22 cellular contexts compared by ENCODE assay signal in the genomic region with DNA sequence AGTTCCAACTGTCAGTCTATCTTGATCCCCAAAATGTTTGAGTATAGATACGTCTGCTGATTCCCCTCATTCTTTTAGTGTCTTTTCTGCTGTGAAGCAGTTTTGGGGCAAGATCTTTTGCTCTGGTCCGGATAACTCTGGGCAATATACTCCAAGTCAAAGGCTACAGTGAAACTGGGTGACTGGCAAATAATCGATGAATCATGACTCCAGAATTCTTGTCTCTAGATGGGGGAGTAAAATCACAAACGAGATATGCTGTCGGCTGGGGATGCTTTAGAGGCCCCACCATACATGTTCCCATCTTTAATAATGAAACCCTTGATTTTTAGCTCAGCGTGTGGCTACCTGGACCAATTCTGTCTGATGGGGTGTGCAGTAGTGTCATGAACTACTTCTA.
DNase-seq lines count a peak whose midpoint lies in the region; ATAC-seq, FAIRE-seq and TF ChIP-seq lines count a peak whose summit lies in the region.
"Had no signal": no experiment of that assay in that cellular context is flagged by ENCODE, and none has a peak within 500 bp of the region (broad histone marks: within the 10 kb centered on the region; RNA-seq: fewer than 3 reads in every experiment).

No MANE protein-coding gene starts in this region.

- H3K36me3 ChIP-seq in liver (ENCODE audit: control insufficient read depth in 4 of 4, insufficient read depth in 3 of 4, low read depth in 1 of 4, low read length in 3 of 4) (no peaks in the 10 kb centered on the region), HepG2 (replicated peaks in 1 of 2; ENCODE audit: control insufficient read depth in 1 of 2, insufficient read depth in 2 of 2, low read length in 2 of 2) (no peaks in the 10 kb centered on the region), brain microvascular endothelial cell (replicated peaks) (no peaks in the 10 kb centered on the region), osteoblast (ENCODE audit: insufficient read depth, low read length) (no peaks in the 10 kb centered on the region), vagina (no peaks in the 10 kb centered on the region), kidney (ENCODE audit: control insufficient read depth in 1 of 2, insufficient read depth in 2 of 2, low read length in 2 of 2) (no peaks in the 10 kb centered on the region)

- H3K27ac ChIP-seq in liver (ENCODE audit: low read depth in 1 of 2, low read length in 2 of 2) = no peak overlapping the region
- no peak overlapping the region for H3K27ac ChIP-seq in HepG2 (ENCODE audit: extremely low read length, insufficient read depth, low read length)
- peak overlapping the region; percentile 86 for H3K27ac ChIP-seq in brain microvascular endothelial cell
- peak overlapping the region; percentile 98 for H3K27ac ChIP-seq in osteoblast (ENCODE audit: low read depth, low read length)
- H3K27ac ChIP-seq in vagina = peak overlapping the region; percentile 0
- H3K27ac ChIP-seq in kidney (ENCODE audit: low read depth in 2 of 2, low read length in 2 of 2) = peak overlapping the region in 1 of 2 donors; percentile 54
- H3K27ac ChIP-seq: HL-60 had no signal

- in situ Hi-C loops in HepG2 (cut with HindIII; ENCODE audit: extremely low pct_ligation_motif_present, low pct_unique_long_range_greater_than_20kb) = no loop called here
- in situ Hi-C loops in brain microvascular endothelial cell (cut with HindIII; ENCODE audit: low pct_ligation_motif_present, low sequenced_read_pairs) = no loop called here

- TF ChIP-seq RAD21 in liver (IDR thresholded peaks at IDR 0.05) = no peak
- TF ChIP-seq RAD21 in HepG2 (CRISPR knock-in tag; IDR thresholded peaks at IDR 0.05) = no peak

- H2AFZ ChIP-seq in HepG2 (ENCODE audit: low read length) (no peak overlapping the region), osteoblast (ENCODE audit: low read length) (peak overlapping the region; percentile 9)

- H3K9ac ChIP-seq in liver (ENCODE audit: low read depth in 1 of 2, low read length in 2 of 2) (no peak overlapping the region), HepG2 (ENCODE audit: insufficient read depth, low read depth, low read length) (no peak overlapping the region), kidney (ENCODE audit: low read length in 2 of 2) (no peak overlapping the region)

- H3K79me2 ChIP-seq in HepG2 (ENCODE audit: insufficient read depth, low read length) = no peaks in the 10 kb centered on the region
- H3K79me2 ChIP-seq in osteoblast (ENCODE audit: insufficient read depth, low read length) = no peaks in the 10 kb centered on the region

- POLR2A ChIA-PET in HepG2 (lab: Yijun Ruan, JAX) = no interaction called here

- TF ChIP-seq POLR2A in HepG2 (IDR thresholded peaks at IDR 0.05; ENCODE audit: insufficient read depth in 1 of 2, low read depth in 2 of 2, low read length in 2 of 2) = no peak
- no peak for TF ChIP-seq POLR2A in vagina (IDR thresholded peaks at IDR 0.05)

- 92% methylated on average over 6 of the region's 6 CpGs for WGBS in liver
- 73% methylated on average over 6 of the region's 6 CpGs for WGBS in HepG2 (ENCODE audit: low lambda C conversion rate)

- H4K20me1 ChIP-seq in HepG2 (ENCODE audit: insufficient read depth, low read length) (no peaks in the 10 kb centered on the region), osteoblast (ENCODE audit: insufficient read depth, low read length) (no peaks in the 10 kb centered on the region)

- TF ChIP-seq CTCF in liver (IDR thresholded peaks at IDR 0.05; ENCODE audit: low read depth, low read length, missing input control) (no peak), HepG2 (CRISPR knock-in tag; IDR thresholded peaks at IDR 0.05) (no peak), brain microvascular endothelial cell (IDR thresholded peaks at IDR 0.05; ENCODE audit: low read depth, low read length, missing control alignments) (no peak), osteoblast (IDR thresholded peaks at IDR 0.05; ENCODE audit: extremely low read depth, low read depth, low read length) (no peak), vagina (IDR thresholded peaks at IDR 0.05) (no peak), kidney (IDR thresholded peaks at IDR 0.05; ENCODE audit: borderline replicate concordance, extremely low read depth, insufficient read depth) (no peak)

- DNase-seq in HepG2 (ENCODE audit: low spot score) (no peak), brain microvascular endothelial cell (peak; percentile 52), osteoblast (ENCODE audit: insufficient read length, low spot score, missing footprints) (peak; percentile 82), vagina (ENCODE audit: extremely low spot score in 2 of 2) (no peak), NCI-H2081 treated with DMSO at 0.1 percent for 48 hours (lab: John Stamatoyannopoulos, UW) (no peak), kidney (no peak)
- DNase-seq: activated CD8-positive, alpha-beta T cell treated with anti-CD3 and anti-CD28 coated beads, Interleukin-2, amount 10 ng/mL, durations not matched to agents 7 days and 5 days; activated T-cell treated with anti-CD3 and anti-CD28 coated beads, Interleukin-2, amount 50 U/mL, for 72 hours; CD8-positive, alpha-beta memory T cell; DMS79; effector CD4-positive, alpha-beta T cell; head of caudate nucleus; islet precursor cell; mesendoderm; NCI-H187 treated with DMSO at 0.1 percent for 48 hours; NCI-H446; stimulated activated naive CD4-positive, alpha-beta T cell; T-helper 1 cell had no signal

- H3K4me2 ChIP-seq in HepG2 (ENCODE audit: low read depth, low read length) (no peak overlapping the region), osteoblast (ENCODE audit: insufficient read depth, low read length) (peak overlapping the region; percentile 74)

- H3K4me3 ChIP-seq in liver (ENCODE audit: low read depth in 1 of 3, low read length in 3 of 3) (no peak overlapping the region), HepG2 (replicated peaks in 1 of 3; ENCODE audit: insufficient read depth in 1 of 3, low read depth in 2 of 3, low read length in 3 of 3) (no peak overlapping the region), brain microvascular endothelial cell (ENCODE audit: low read depth, low read length) (no peak overlapping the region), osteoblast (ENCODE audit: insufficient read depth, low read length) (no peak overlapping the region), vagina (no peak overlapping the region), kidney (ENCODE audit: low read length in 2 of 2) (no peak overlapping the region)

- BruUV-seq in HepG2 (replicated peaks; lab: Mats Ljungman, UMichigan) = no TSS peak

- no peak for TF ChIP-seq EP300 in HepG2 (IDR thresholded peaks at IDR 0.05; ENCODE audit: low read depth in 2 of 2, low read length in 2 of 2)
- no peak for TF ChIP-seq EP300 in HepG2 (CRISPR knock-in tag; IDR thresholded peaks at IDR 0.05; ENCODE audit: borderline replicate concordance)

- CTCF ChIA-PET in HepG2 (lab: Yijun Ruan, JAX; ENCODE audit: low intra/inter-chr PET ratio, low total read pairs) = no interaction called here

- H3K4me1 ChIP-seq in liver (ENCODE audit: control insufficient read depth in 4 of 4, insufficient read depth in 4 of 4, low read length in 3 of 4) (no peaks in the 10 kb centered on the region), HepG2 (ENCODE audit: insufficient read depth, low read length) (peaks cover 52% of the 10 kb centered on the region), osteoblast (ENCODE audit: insufficient read depth, low read length) (peaks cover 54% of the 10 kb centered on the region), vagina (peaks cover 24% of the 10 kb centered on the region), kidney (ENCODE audit: control insufficient read depth in 1 of 2, insufficient read depth in 1 of 2, low read depth in 1 of 2, low read length in 2 of 2) (peaks cover 2 to 15% of the 10 kb centered on the region in 2 donors)

- FAIRE-seq in HepG2 (lab: Jason Lieb, UNC) (no peak), kidney (lab: Jason Lieb, UNC) (no peak)

- intact Hi-C loops in HepG2 (cut with micrococcal nuclease; ENCODE audit: unreplicated experiment) (no loop called here), vagina (cut with DNase I) (no loop called here), kidney (cut with DNase I) (loop anchor here (5.0 kb wide), 1 partner anchor 34 kb away; no protein-coding TSS in a partner anchor)

- no peaks in the 10 kb centered on the region for H3K9me3 ChIP-seq in liver (ENCODE audit: control insufficient read depth in 4 of 4, low read length in 3 of 4)
- no peaks in the 10 kb centered on the region for H3K9me3 ChIP-seq in HepG2 (ENCODE audit: low read length)
- no peaks in the 10 kb centered on the region for H3K9me3 ChIP-seq in osteoblast (ENCODE audit: low read depth, low read length)
- no peaks in the 10 kb centered on the region for H3K9me3 ChIP-seq in vagina
- no peaks in the 10 kb centered on the region for H3K9me3 ChIP-seq in kidney (ENCODE audit: control insufficient read depth in 1 of 2, low read length in 2 of 2)

- H3K27me3 ChIP-seq in liver (ENCODE audit: control insufficient read depth in 4 of 4, insufficient read depth in 4 of 4, low read length in 3 of 4) (no peaks in the 10 kb centered on the region), HepG2 (ENCODE audit: control insufficient read depth in 1 of 2, insufficient read depth in 2 of 2, low read length in 2 of 2) (peaks cover 1 to 53% of the 10 kb centered on the region in 2 experiments; a peak in 3 of 5 replicates), brain microvascular endothelial cell (replicated peaks) (no peaks in the 10 kb centered on the region), osteoblast (ENCODE audit: insufficient read depth, low read length) (no peaks in the 10 kb centered on the region), vagina (no peaks in the 10 kb centered on the region)

- ATAC-seq in HepG2 = no peak
- ATAC-seq in GM21515 (IDR thresholded peaks at IDR 0.05; ENCODE audit: unreplicated experiment) = no peak
- ATAC-seq: activated CD8-positive, alpha-beta T cell treated with anti-CD3 and anti-CD28 coated beads, Interleukin-2, amount 10 ng/mL, durations not matched to agents 7 days and 5 days; activated T-cell treated with anti-CD3 and anti-CD28 coated beads, Interleukin-2, amount 50 U/mL, for 72 hours; esophagus mucosa had no signal

TF ChIP-seq in liver, 16 proteins besides CTCF, POLR2A, EP300 and RAD21:
- TF ChIP-seq NR2F2 (IDR thresholded peaks at IDR 0.05) (peak; percentile 3), HNF4A (conservative IDR thresholded peaks at IDR 0.05) (no peak), YY1 (IDR thresholded peaks at IDR 0.05) (no peak)

TF ChIP-seq in HepG2, 621 proteins besides CTCF, POLR2A, EP300 and RAD21 (continues in another document):
- TF ChIP-seq, protein P1, sequence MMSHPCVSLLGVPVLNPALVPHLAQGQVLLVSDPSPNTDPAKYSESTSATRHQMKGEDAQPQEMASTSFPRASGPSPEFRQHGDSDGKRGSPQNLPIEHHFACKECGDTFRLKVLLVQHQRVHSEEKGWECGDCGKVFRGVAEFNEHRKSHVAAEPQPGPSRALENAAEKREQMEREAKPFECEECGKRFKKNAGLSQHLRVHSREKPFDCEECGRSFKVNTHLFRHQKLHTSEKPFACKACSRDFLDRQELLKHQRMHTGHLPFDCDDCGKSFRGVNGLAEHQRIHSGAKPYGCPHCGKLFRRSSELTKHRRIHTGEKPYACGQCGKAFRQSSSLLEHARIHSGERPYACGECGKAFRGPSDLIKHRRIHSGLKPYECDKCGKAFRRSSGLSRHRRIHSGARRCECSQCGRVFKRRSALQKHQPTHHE (CRISPR knock-in tag; IDR thresholded peaks at IDR 0.05; ENCODE audit: borderline replicate concordance) = no peak
- no peak for TF ChIP-seq ZNF20 (CRISPR knock-in tag; IDR thresholded peaks at IDR 0.05)

Comparison
In these comparisons a context has a peak if more than half of its experiments do, and no peak if none do; other contexts are left out.
1. H3K27ac ChIP-seq: peak in brain microvascular endothelial cell (single experiment), osteoblast (single experiment) and vagina (single experiment); none in liver (0 of 2) and HepG2 (single experiment).
2. DNase-seq: peak in brain microvascular endothelial cell (single experiment) and osteoblast (single experiment); none in HepG2 (single experiment), vagina (0 of 2), NCI-H2081 treated with DMSO at 0.1 percent for 48 hours (single experiment) and kidney (single experiment).